In genomic region chr4:83034630-83035494, GRCh38 we compare ENCODE assay signal across 1 cellular context.
A peak's percentile ranks its signal among the peaks of the same experiment; 100 is the strongest.
TF ChIP-seq lines count a peak whose summit lies in the region.

Gene COPS4 (plus strand): TSS chr4:83035183. CDS start chr4:83035225, 42 bp downstream.

TF ChIP-seq in GM12878, 131 proteins besides CTCF, POLR2A, EP300 and RAD21 (continued from another document):
- peak; percentile 53; the same call in 1 of the 2 replicates for TF ChIP-seq CEBPZ (IDR thresholded peaks at IDR 0.05; ENCODE audit: low read depth, low read length)
- TF ChIP-seq PKNOX1 (IDR thresholded peaks at IDR 0.05) = peak; percentile 81
- TF ChIP-seq BCL11A (IDR thresholded peaks at IDR 0.05; ENCODE audit: low read depth, low read length) = peak; percentile 32; the same call in 1 of the 2 replicates
- TF ChIP-seq SPI1 (IDR thresholded peaks at IDR 0.05; ENCODE audit: borderline replicate concordance, insufficient read depth, low read depth, low read length) = no peak
- TF ChIP-seq NR2F1 (conservative IDR thresholded peaks at IDR 0.05) = peak; percentile 81
TF ChIP-seq in GM12878: peak in this region for 90.
